Comparison of ENCODE assay signal across 7 cellular contexts in genomic region chr7:40117199-40117598, GRCh38. TPM values are rescaled to one million over a fixed set of nuclear protein-coding genes. Genes with fewer than 3 reads are reported as not detected.
DNase-seq lines count a peak whose midpoint lies in the region; TF ChIP-seq lines count a peak whose summit lies in the region.
"Not testable (repeated sequence)": the region's sequence is repeated elsewhere in the genome, so short reads cannot be mapped to it uniquely, and the experiment has no call there.

No MANE protein-coding gene starts in this region.

- H4K20me1 ChIP-seq in mammary epithelial cell (ENCODE audit: insufficient read depth, low read length), result not testable (repeated sequence)

- dilution Hi-C loops in mammary epithelial cell (cut with HindIII; ENCODE audit: low sequenced_read_pairs), result not testable (repeated sequence)

- not testable (repeated sequence) for H3K36me3 ChIP-seq in mammary epithelial cell (ENCODE audit: insufficient read depth, low read length)

- in situ Hi-C loops in mammary epithelial cell (cut with MboI; ENCODE audit: low sequenced_read_pairs in 2 of 2), result not testable (repeated sequence)

- H3K4me1 ChIP-seq in mammary epithelial cell (ENCODE audit: insufficient read depth, low read length), result not testable (repeated sequence)

- CTCF ChIA-PET in RWPE1 (lab: Yijun Ruan, JAX), result interaction anchor here (0.6 kb wide), 2 partner anchors 95 to 147 kb away, joined by 3 to 4 read pairs; no protein-coding TSS in a partner anchor
- CTCF ChIA-PET in mammary epithelial cell (lab: Charles Lee; ENCODE audit: low non-redundant PET), result not testable (repeated sequence)

- peak; percentile 55; the same call in 1 of the 2 replicates for TF ChIP-seq EP300 in Ishikawa (IDR thresholded peaks at IDR 0.05; ENCODE audit: borderline replicate concordance)

- 76% methylated on average over 8 of the region's 9 CpGs for WGBS in mammary epithelial cell (ENCODE audit: low coverage, missing lambda C conversion rate)

- H2AFZ ChIP-seq in mammary epithelial cell (ENCODE audit: low read depth, low read length), result not testable (repeated sequence)

- H3K27ac ChIP-seq in RWPE1 (peak overlapping the region; percentile 50), epithelial cell of prostate (peak overlapping the region; percentile 37)
- H3K27ac ChIP-seq in mammary epithelial cell (ENCODE audit: insufficient read depth, low read depth, low read length), result not testable (repeated sequence)

- not testable (repeated sequence) for H3K4me2 ChIP-seq in mammary epithelial cell (ENCODE audit: insufficient read depth, low read depth, low read length)

- BruUV-seq in mammary epithelial cell (replicated peaks; lab: Mats Ljungman, UMichigan), result not testable (repeated sequence)

- not testable (repeated sequence) for H3K27me3 ChIP-seq in mammary epithelial cell (ENCODE audit: insufficient read depth, low read length)

- DNase-seq in H4 (ENCODE audit: low spot score) (peak; percentile 64), HPDE6-E6E7 (ENCODE audit: extremely low spot score) (peak; percentile 19), RWPE1 (ENCODE audit: low spot score) (peak; percentile 60), mammary epithelial cell (peak; percentile 60), epithelial cell of prostate (ENCODE audit: low read depth, low spot score) (peak; percentile 14), kidney tubule cell (ENCODE audit: low spot score) (peak; percentile 33)

- intact Hi-C loops in mammary epithelial cell (cut with micrococcal nuclease), result not testable (repeated sequence)

- not testable (repeated sequence) for TF ChIP-seq CTCF in RWPE1 (conservative IDR thresholded peaks at IDR 0.05; ENCODE audit: low read depth); mammary epithelial cell (conservative IDR thresholded peaks at IDR 0.05 in 1 of 2, IDR thresholded peaks at IDR 0.05 in 1 of 2; ENCODE audit: extremely low read depth in 1 of 2, insufficient read depth in 1 of 2, low read depth in 1 of 2, low read length in 2 of 2)

- not testable (repeated sequence) for H3K9ac ChIP-seq in mammary epithelial cell (ENCODE audit: insufficient read depth, low read length)

- not testable (repeated sequence) for H3K79me2 ChIP-seq in mammary epithelial cell (ENCODE audit: insufficient read depth, low read length)

- POLR2A ChIA-PET in RWPE1 (lab: Yijun Ruan, JAX; ENCODE audit: low non-redundant PET), result not testable (repeated sequence)

- not testable (repeated sequence) for H3K9me3 ChIP-seq in mammary epithelial cell (replicated peaks; ENCODE audit: insufficient read depth, low read length)

- not testable (repeated sequence) for TF ChIP-seq RAD21 in Ishikawa (IDR thresholded peaks at IDR 0.05; ENCODE audit: low read depth)

- not testable (repeated sequence) for H3K4me3 ChIP-seq in mammary epithelial cell (replicated peaks in 1 of 3; ENCODE audit: insufficient read depth in 1 of 3, low read depth in 2 of 3, low read length in 3 of 3)

TF ChIP-seq in Ishikawa, 13 proteins besides CTCF, POLR2A, EP300 and RAD21:
- TF ChIP-seq TCF12 (IDR thresholded peaks at IDR 0.05; ENCODE audit: low read depth) (peak; percentile 42; the same call in 1 of the 2 replicates), CEBPB (IDR thresholded peaks at IDR 0.05) (0 out of 2 replicates have a peak, but pooled peaks have one; percentile 39), YY1 (IDR thresholded peaks at IDR 0.05; ENCODE audit: low read depth) (peak; percentile 60; the same call in 1 of the 2 replicates), USF1 (IDR thresholded peaks at IDR 0.05) (0 out of 2 replicates have a peak, but pooled peaks have one; percentile 24), MAX (IDR thresholded peaks at IDR 0.05) (peak; percentile 40; the same call in 1 of the 2 replicates), TEAD4 (IDR thresholded peaks at IDR 0.05) (peak; percentile 70)
TF ChIP-seq in Ishikawa: peak in this region for 6; not testable (repeated sequence) for 7.

RNA-seq across cellular contexts. Expression of gene MPLKIP, which starts 17.2 kb away (rescaled TPM):
- total RNA-seq in H4 (2014; rRNA removed; shearing (Covaris generic)), result 45.0 and 90.1 TPM in 2 replicates
- 10 to 100 TPM; 17.8 to 45.4 TPM for total RNA-seq in mammary epithelial cell
- 33.3 TPM for polyA plus RNA-seq in mammary epithelial cell
- polyA minus RNA-seq in mammary epithelial cell, result 2.8 TPM

RNA-seq across cellular contexts. Expression of gene SUGCT, which starts 17.6 kb away (rescaled TPM):
- total RNA-seq in H4 (2014; rRNA removed; shearing (Covaris generic)), result 2.1 and 5.0 TPM in 2 replicates
- total RNA-seq in mammary epithelial cell, result 100 to 1,000 TPM in 1 of 2 donors, 10 to 100 TPM in 1; 12.3 to 138 TPM
- polyA plus RNA-seq in mammary epithelial cell, result 72.6 TPM
- polyA minus RNA-seq in mammary epithelial cell, result 41.0 TPM

Comparison
In these comparisons a context has a peak if more than half of its experiments do, and no peak if none do; other contexts are left out.
1. DNase-seq: peak in every context shown above with its lines; median percentile 64 in H4; 60 in RWPE1; 60 in mammary epithelial cell; 33 in kidney tubule cell; 19 in HPDE6-E6E7; 14 in epithelial cell of prostate.